In the genomic region with DNA sequence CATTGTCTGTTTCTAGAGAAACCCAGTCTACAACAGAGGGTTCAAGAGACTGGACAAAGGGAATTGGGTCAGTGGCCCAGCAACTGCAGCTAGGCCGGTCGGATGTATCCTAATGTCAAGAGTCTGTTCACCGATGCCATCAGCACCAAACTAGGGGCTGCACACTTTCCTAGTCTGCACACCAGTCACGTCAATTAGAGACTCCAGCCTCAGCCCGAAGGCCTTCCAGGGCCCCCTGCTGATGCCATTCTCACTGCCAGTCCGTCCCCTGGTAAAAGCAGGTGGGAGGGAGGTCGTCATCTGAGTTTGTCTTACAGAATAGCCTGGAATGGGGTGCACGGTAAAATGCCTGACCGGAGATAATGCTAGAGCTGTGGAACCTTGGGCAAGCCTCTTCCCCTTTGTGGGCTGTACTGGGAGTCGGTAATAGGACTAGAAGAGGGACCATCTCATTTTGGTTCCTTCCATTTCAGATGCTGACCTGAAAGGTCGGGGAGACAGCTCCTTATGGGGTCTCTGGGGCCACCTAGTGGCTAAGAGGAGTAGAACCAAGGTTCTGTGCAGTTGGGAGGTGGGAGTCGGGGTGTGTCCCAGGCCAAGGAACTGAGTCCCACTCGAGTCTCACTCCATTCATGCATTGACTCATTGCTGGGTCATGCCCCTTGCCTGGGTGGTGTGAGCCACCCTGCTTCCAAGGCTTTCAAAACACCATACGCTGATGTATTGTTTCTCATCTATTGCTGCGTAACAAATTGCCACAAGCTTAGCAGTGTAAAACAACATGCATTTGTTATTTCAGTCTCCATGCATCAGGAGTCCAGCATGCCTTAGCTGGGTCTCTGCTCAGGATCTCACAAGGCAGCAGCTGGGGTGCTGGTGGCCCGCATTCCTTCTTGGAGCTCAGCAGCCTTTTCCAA, we compare ENCODE assay signal across 2 cellular contexts.
A peak's percentile ranks its signal among the peaks of the same experiment; 100 is the strongest.
TF ChIP-seq lines count a peak whose summit lies in the region.

No MANE protein-coding gene starts in this region.

TF ChIP-seq in IMR-90, 13 proteins besides CTCF, POLR2A, EP300 and RAD21:
- TF ChIP-seq SMC3 (IDR thresholded peaks at IDR 0.05; ENCODE audit: low read depth, low read length): peak; percentile 89
- TF ChIP-seq NFE2L2 (IDR thresholded peaks at IDR 0.05; ENCODE audit: low read depth, low read length): no peak
TF ChIP-seq in IMR-90: peak in this region for 1.

TF ChIP-seq in neural cell, 6 proteins besides CTCF, POLR2A, EP300 and RAD21:
- TF ChIP-seq POLR2AphosphoS5 (IDR thresholded peaks at IDR 0.05): peak; percentile 37
- TF ChIP-seq, protein P1, sequence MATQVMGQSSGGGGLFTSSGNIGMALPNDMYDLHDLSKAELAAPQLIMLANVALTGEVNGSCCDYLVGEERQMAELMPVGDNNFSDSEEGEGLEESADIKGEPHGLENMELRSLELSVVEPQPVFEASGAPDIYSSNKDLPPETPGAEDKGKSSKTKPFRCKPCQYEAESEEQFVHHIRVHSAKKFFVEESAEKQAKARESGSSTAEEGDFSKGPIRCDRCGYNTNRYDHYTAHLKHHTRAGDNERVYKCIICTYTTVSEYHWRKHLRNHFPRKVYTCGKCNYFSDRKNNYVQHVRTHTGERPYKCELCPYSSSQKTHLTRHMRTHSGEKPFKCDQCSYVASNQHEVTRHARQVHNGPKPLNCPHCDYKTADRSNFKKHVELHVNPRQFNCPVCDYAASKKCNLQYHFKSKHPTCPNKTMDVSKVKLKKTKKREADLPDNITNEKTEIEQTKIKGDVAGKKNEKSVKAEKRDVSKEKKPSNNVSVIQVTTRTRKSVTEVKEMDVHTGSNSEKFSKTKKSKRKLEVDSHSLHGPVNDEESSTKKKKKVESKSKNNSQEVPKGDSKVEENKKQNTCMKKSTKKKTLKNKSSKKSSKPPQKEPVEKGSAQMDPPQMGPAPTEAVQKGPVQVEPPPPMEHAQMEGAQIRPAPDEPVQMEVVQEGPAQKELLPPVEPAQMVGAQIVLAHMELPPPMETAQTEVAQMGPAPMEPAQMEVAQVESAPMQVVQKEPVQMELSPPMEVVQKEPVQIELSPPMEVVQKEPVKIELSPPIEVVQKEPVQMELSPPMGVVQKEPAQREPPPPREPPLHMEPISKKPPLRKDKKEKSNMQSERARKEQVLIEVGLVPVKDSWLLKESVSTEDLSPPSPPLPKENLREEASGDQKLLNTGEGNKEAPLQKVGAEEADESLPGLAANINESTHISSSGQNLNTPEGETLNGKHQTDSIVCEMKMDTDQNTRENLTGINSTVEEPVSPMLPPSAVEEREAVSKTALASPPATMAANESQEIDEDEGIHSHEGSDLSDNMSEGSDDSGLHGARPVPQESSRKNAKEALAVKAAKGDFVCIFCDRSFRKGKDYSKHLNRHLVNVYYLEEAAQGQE (IDR thresholded peaks at IDR 0.05; ENCODE audit: borderline replicate concordance): peak; percentile 46
- no peak for TF ChIP-seq EZH2 (IDR thresholded peaks at IDR 0.05; ENCODE audit: borderline replicate concordance, insufficient read depth, low read length, poor library complexity, severe bottlenecking)
- peak; percentile 81 for TF ChIP-seq SMC3 (conservative IDR thresholded peaks at IDR 0.05; ENCODE audit: poor library complexity)
- TF ChIP-seq MXI1 (conservative IDR thresholded peaks at IDR 0.05; ENCODE audit: poor library complexity, severe bottlenecking): peak; percentile 35
- no peak for TF ChIP-seq TAF1 (IDR thresholded peaks at IDR 0.05; ENCODE audit: low read depth)
